23 cellular contexts compared by ENCODE assay signal in genomic region chr10:113484487-113484886, GRCh38.
"Had no signal": no experiment of that assay in that cellular context is flagged by ENCODE, and none has a peak within 500 bp of the region (broad histone marks: within the 10 kb centered on the region; RNA-seq: fewer than 3 reads in every experiment).

No MANE protein-coding gene starts in this region.

- H3K27me3 ChIP-seq: colonic mucosa, dorsolateral prefrontal cortex, esophagus squamous epithelium, foreskin keratinocyte, gastrocnemius medialis, gastroesophageal sphincter, heart left ventricle, heart right ventricle had no signal

- H3K9me3 ChIP-seq: colonic mucosa had no signal

- DNase-seq: colonic mucosa; cortex of kidney; dermis blood vessel endothelial cell; dorsolateral prefrontal cortex; effector CD4-positive, alpha-beta T cell; effector CD8-positive, alpha-beta T cell; effector memory CD4-positive, alpha-beta T cell; effector memory CD8-positive, alpha-beta T cell; endodermal cell; erythroblast; esophagus squamous epithelium; foreskin fibroblast; foreskin keratinocyte; foreskin melanocyte; gastrocnemius medialis; glutamatergic neuron; head of caudate nucleus; heart left ventricle; heart right ventricle had no signal

- H3K4me3 ChIP-seq: colonic mucosa, coronary artery, dorsolateral prefrontal cortex, esophagus squamous epithelium, gastrocnemius medialis, gastroesophageal sphincter, heart left ventricle, heart right ventricle had no signal

- ATAC-seq: effector memory CD8-positive, alpha-beta T cell; esophagus mucosa; foreskin keratinocyte; gastrocnemius medialis; gastroesophageal sphincter; heart left ventricle; heart right ventricle had no signal

- H3K4me1 ChIP-seq: colonic mucosa, esophagus squamous epithelium, foreskin keratinocyte, gastrocnemius medialis, gastroesophageal sphincter, heart left ventricle, heart right ventricle had no signal

- H3K36me3 ChIP-seq: colonic mucosa, esophagus squamous epithelium, gastrocnemius medialis, gastroesophageal sphincter, heart left ventricle, heart right ventricle had no signal

- H3K27ac ChIP-seq: colonic mucosa, coronary artery, dorsolateral prefrontal cortex, epithelial cell of prostate, esophagus squamous epithelium, foreskin keratinocyte, gastrocnemius medialis, gastroesophageal sphincter, heart left ventricle, heart right ventricle had no signal
